In the genomic region with DNA sequence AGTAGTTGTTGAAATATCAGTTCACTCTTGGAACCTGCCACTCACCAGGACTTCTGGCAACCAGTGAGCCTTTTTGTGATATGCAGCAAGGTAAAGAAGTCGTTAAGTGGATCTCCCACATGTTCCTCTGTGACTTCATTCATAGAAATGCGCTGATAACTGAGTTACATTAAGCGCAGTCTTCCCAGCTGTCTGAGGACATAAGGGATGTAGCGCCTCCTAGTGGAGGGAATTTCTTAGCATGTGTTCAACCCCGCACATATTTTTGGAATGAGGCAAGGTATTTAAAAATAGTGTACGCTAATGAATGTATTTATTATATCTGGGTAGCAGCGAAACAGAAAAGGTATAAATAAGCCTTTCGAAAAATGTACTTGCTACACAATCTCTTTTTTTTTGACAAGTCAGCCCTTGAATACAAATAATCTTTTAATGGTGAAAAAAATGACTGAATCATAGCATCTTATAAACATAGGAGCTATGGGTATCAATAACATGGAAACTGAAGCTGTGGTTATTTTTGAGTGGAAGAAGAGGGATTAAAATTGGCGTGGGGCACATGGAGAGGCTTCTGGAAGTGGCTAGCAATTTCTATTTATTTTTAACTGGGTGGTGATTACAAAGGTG, we compare ENCODE assay signal across 9 cellular contexts. TPM values are rescaled to one million over a fixed set of nuclear protein-coding genes. Genes with fewer than 3 reads are reported as not detected.
DNase-seq lines count a peak whose midpoint lies in the region; ATAC-seq, FAIRE-seq and TF ChIP-seq lines count a peak whose summit lies in the region.
"Had no signal": no experiment of that assay in that cellular context is flagged by ENCODE, and none has a peak within 500 bp of the region (broad histone marks: within the 10 kb centered on the region; RNA-seq: fewer than 3 reads in every experiment).

No MANE protein-coding gene starts in this region.

- peak; percentile 44 to 51 for ATAC-seq in activated T-cell treated with anti-CD3 and anti-CD28 coated beads, Interleukin-2, amount 50 U/mL, for 72 hours (replicated peaks in 1 of 2)
- no peak for ATAC-seq in activated T-cell treated with anti-CD3 and anti-CD28 coated beads, Interleukin-2, amount 50 U/mL, for 4 hours
- peak; percentile 48 for ATAC-seq in HG02884 (IDR thresholded peaks at IDR 0.05; ENCODE audit: unreplicated experiment)
- peak; percentile 32 for ATAC-seq in T-helper 17 cell

- TF ChIP-seq CTCF in epithelial cell of esophagus (IDR thresholded peaks at IDR 0.05; ENCODE audit: insufficient read depth, low read depth, low read length, missing control alignments), result peak; percentile 84
- TF ChIP-seq CTCF in mesothelial cell of epicardium (IDR thresholded peaks at IDR 0.05; ENCODE audit: unreplicated experiment), result peak; percentile 99

- H3K36me3 Mint-ChIP-seq in activated T-cell treated with anti-CD3 and anti-CD28 coated beads, Interleukin-2, amount 50 U/mL, for 72 hours (ENCODE audit: insufficient read depth in 2 of 2), result no peaks in the 10 kb centered on the region
- no peaks in the 10 kb centered on the region for H3K36me3 Mint-ChIP-seq in activated T-cell treated with anti-CD3 and anti-CD28 coated beads, Interleukin-2, amount 50 U/mL, for 4 hours (ENCODE audit: insufficient read depth)
- H3K36me3 Mint-ChIP-seq in T-helper 17 cell (ENCODE audit: low read depth) (no peaks in the 10 kb centered on the region), mesothelial cell of epicardium (no peaks in the 10 kb centered on the region)
- H3K36me3 Mint-ChIP-seq: immature natural killer cell had no signal

- peaks cover 7% of the 10 kb centered on the region for H3K27me3 Mint-ChIP-seq in activated T-cell treated with anti-CD3 and anti-CD28 coated beads, Interleukin-2, amount 50 U/mL, for 72 hours (ENCODE audit: low read depth)
- peaks cover 8% of the 10 kb centered on the region for H3K27me3 Mint-ChIP-seq in activated T-cell treated with anti-CD3 and anti-CD28 coated beads, Interleukin-2, amount 50 U/mL, for 4 hours (ENCODE audit: low read depth)
- H3K27me3 Mint-ChIP-seq in T-helper 17 cell, result peaks cover 23% of the 10 kb centered on the region
- H3K27me3 Mint-ChIP-seq in mesothelial cell of epicardium (ENCODE audit: low read depth), result no peaks in the 10 kb centered on the region

- H3K4me1 Mint-ChIP-seq in activated T-cell treated with anti-CD3 and anti-CD28 coated beads, Interleukin-2, amount 50 U/mL, for 72 hours (ENCODE audit: low read depth), result no peaks in the 10 kb centered on the region
- H3K4me1 Mint-ChIP-seq in activated T-cell treated with anti-CD3 and anti-CD28 coated beads, Interleukin-2, amount 50 U/mL, for 4 hours (ENCODE audit: low read depth), result no peaks in the 10 kb centered on the region
- H3K4me1 Mint-ChIP-seq in T-helper 17 cell (no peaks in the 10 kb centered on the region), mesothelial cell of epicardium (peaks cover 14% of the 10 kb centered on the region)

- peak; percentile 58 to 59 for DNase-seq in activated T-cell treated with anti-CD3 and anti-CD28 coated beads, Interleukin-2, amount 50 U/mL, for 72 hours
- no peak for DNase-seq in activated T-cell treated with anti-CD3 and anti-CD28 coated beads, Interleukin-2, amount 50 U/mL, for 4 hours
- DNase-seq in NCI-H2029 (lab: John Stamatoyannopoulos, UW) (peak; percentile 85), T-helper 17 cell (no peak), epithelial cell of esophagus (ENCODE audit: low read depth) (peak; percentile 95), mesothelial cell of epicardium (ENCODE audit: low spot score in 2 of 2, unreplicated experiment in 2 of 2) (peak; percentile 63 to 80), urothelium cell line (ENCODE audit: low spot score) (peak; percentile 69)

- H3K9me3 Mint-ChIP-seq in activated T-cell treated with anti-CD3 and anti-CD28 coated beads, Interleukin-2, amount 50 U/mL, for 72 hours, result peaks cover 0 to 4% of the 10 kb centered on the region in 2 donors
- no peaks in the 10 kb centered on the region for H3K9me3 Mint-ChIP-seq in activated T-cell treated with anti-CD3 and anti-CD28 coated beads, Interleukin-2, amount 50 U/mL, for 4 hours
- no peaks in the 10 kb centered on the region for H3K9me3 Mint-ChIP-seq in mesothelial cell of epicardium
- H3K9me3 Mint-ChIP-seq: immature natural killer cell had no signal

- H3K27ac Mint-ChIP-seq in activated T-cell treated with anti-CD3 and anti-CD28 coated beads, Interleukin-2, amount 50 U/mL, for 72 hours, result no peak overlapping the region
- no peak overlapping the region for H3K27ac Mint-ChIP-seq in T-helper 17 cell
- peak overlapping the region; percentile 92 for H3K27ac Mint-ChIP-seq in mesothelial cell of epicardium
- H3K27ac Mint-ChIP-seq: immature natural killer cell had no signal

- FAIRE-seq in urothelium cell line (lab: Jason Lieb, UNC), result no peak

- H3K4me3 ChIP-seq in epithelial cell of esophagus (ENCODE audit: low read length), result no peak overlapping the region

- no peaks in the 10 kb centered on the region for H3K9me3 ChIP-seq in T-helper 17 cell (ENCODE audit: control insufficient read depth, low read length, poor library complexity, severe bottlenecking)

- H3K4me3 Mint-ChIP-seq in activated T-cell treated with anti-CD3 and anti-CD28 coated beads, Interleukin-2, amount 50 U/mL, for 72 hours, result no peak overlapping the region
- H3K4me3 Mint-ChIP-seq in activated T-cell treated with anti-CD3 and anti-CD28 coated beads, Interleukin-2, amount 50 U/mL, for 4 hours, result no peak overlapping the region
- no peak overlapping the region for H3K4me3 Mint-ChIP-seq in T-helper 17 cell
- peak overlapping the region; percentile 9 for H3K4me3 Mint-ChIP-seq in mesothelial cell of epicardium
- H3K4me3 Mint-ChIP-seq: immature natural killer cell had no signal

RNA-seq across cellular contexts. Expression of gene PALM2AKAP2, which starts 38.0 kb away (rescaled TPM):
- total RNA-seq in activated T-cell treated with anti-CD3 and anti-CD28 coated beads, Interleukin-2, amount 50 U/mL, for 72 hours, result under 1 TPM; 0.05 to 0.30 TPM
- total RNA-seq in activated T-cell treated with anti-CD3 and anti-CD28 coated beads, Interleukin-2, amount 50 U/mL, for 4 hours, result under 1 TPM in 1 of 3 donors, not detected in 2; 0.27 TPM
- total RNA-seq in T-helper 17 cell (not detected), mesothelial cell of epicardium (39.7 to 45.1 TPM (median 43.6 TPM) in 3 replicates)

Comparison
In these comparisons a context has a peak if more than half of its experiments do, and no peak if none do; other contexts are left out.
1. ATAC-seq: peak in activated T-cell treated with anti-CD3 and anti-CD28 coated beads, Interleukin-2, amount 50 U/mL, for 72 hours (2 of 2), HG02884 (single experiment) and T-helper 17 cell (single experiment); none in activated T-cell treated with anti-CD3 and anti-CD28 coated beads, Interleukin-2, amount 50 U/mL, for 4 hours (0 of 2).
2. DNase-seq: peak in activated T-cell treated with anti-CD3 and anti-CD28 coated beads, Interleukin-2, amount 50 U/mL, for 72 hours (2 of 2), NCI-H2029 (single experiment), epithelial cell of esophagus (single experiment), mesothelial cell of epicardium (2 of 2) and urothelium cell line (single experiment); none in activated T-cell treated with anti-CD3 and anti-CD28 coated beads, Interleukin-2, amount 50 U/mL, for 4 hours (single experiment) and T-helper 17 cell (0 of 3).
3. RNA of gene PALM2AKAP2, which starts 38.0 kb away (total RNA-seq): 39.7 to 45.1 TPM in mesothelial cell of epicardium; 0.05 to 0.30 TPM in activated T-cell treated with anti-CD3 and anti-CD28 coated beads, Interleukin-2, amount 50 U/mL, for 72 hours, 0.27 TPM in activated T-cell treated with anti-CD3 and anti-CD28 coated beads, Interleukin-2, amount 50 U/mL, for 4 hours and not detected in T-helper 17 cell; every median in the first group is over 10 times any median in the second.